Comparison of ENCODE assay signal across 8 cellular contexts in the genomic region with DNA sequence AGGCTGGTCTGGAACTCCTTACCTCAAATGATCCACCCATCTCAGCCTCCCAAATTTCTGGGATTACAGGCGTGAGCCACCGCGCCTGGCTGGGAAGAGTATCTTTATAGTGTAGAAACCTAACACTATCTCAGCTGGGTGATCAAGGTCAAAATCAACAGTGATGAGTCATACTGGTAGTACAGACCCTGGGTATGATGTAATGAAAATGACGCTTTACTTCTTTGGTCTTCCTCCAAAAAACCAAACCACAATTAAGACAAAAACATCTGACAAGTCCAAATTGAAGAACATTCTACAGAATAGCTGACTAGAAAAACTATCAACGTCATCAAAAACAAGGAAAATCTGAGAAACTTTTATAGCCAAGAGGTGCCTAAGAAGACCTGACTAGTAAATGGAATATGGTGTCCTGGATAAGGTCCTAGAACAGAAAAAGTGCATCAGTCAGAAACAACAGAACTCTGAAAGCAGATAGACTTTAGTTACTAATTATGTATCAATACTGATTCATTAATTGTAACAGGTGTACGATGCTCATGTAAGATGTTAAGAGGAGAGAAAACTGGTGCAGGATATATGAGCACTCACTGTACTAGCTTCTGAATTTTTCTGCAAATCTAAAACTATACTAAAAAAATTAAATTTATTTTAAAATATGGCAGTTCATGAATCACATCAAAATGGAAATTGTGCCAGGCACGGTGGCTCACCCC. TPM values are rescaled to one million over a fixed set of nuclear protein-coding genes. Genes with fewer than 3 reads are reported as not detected.
DNase-seq lines count a peak whose midpoint lies in the region; ATAC-seq and TF ChIP-seq lines count a peak whose summit lies in the region.

No MANE protein-coding gene starts in this region.

- H3K27me3 Mint-ChIP-seq in central memory CD8-positive, alpha-beta T cell = no peaks in the 10 kb centered on the region

- H3K9me3 ChIP-seq in WERI-Rb-1 (ENCODE audit: severe bottlenecking) = no peaks in the 10 kb centered on the region

- H3K36me3 Mint-ChIP-seq in central memory CD8-positive, alpha-beta T cell (ENCODE audit: insufficient read depth) = peaks cover 5% of the 10 kb centered on the region

- peak; percentile 34 for DNase-seq in AG08396 (ENCODE audit: low spot score)
- peak; percentile 56 for DNase-seq in NCI-H226
- DNase-seq in central memory CD8-positive, alpha-beta T cell (ENCODE audit: low spot score in 2 of 2) = peak in 1 of 2 donors; percentile 27
- DNase-seq in cardiac septum (ENCODE audit: low spot score) = no peak
- DNase-seq in DMS114 treated with DMSO at 0.1 percent for 48 hours (lab: John Stamatoyannopoulos, UW; ENCODE audit: unreplicated experiment) = no peak
- no peak for DNase-seq in WERI-Rb-1

- H3K27ac Mint-ChIP-seq in central memory CD8-positive, alpha-beta T cell (ENCODE audit: low read depth) = peak overlapping the region; percentile 64

- H3K4me3 Mint-ChIP-seq in central memory CD8-positive, alpha-beta T cell = no peak overlapping the region

- H3K36me3 ChIP-seq in WERI-Rb-1 = no peaks in the 10 kb centered on the region

- H3K27ac ChIP-seq in WERI-Rb-1 = no peak overlapping the region

- no peak overlapping the region for H3K4me3 ChIP-seq in WERI-Rb-1 (ENCODE audit: low read depth, low read length)

- intact Hi-C loops in cardiac septum (cut with DNase I) = no loop called here

- ATAC-seq in GM19351 (IDR thresholded peaks at IDR 0.05; ENCODE audit: unreplicated experiment) (peak; percentile 94), GM21423 (IDR thresholded peaks at IDR 0.05; ENCODE audit: unreplicated experiment) (no peak)
- peak; percentile 98 for ATAC-seq in central memory CD8-positive, alpha-beta T cell (replicated peaks; ENCODE audit: extremely low read depth, poor library complexity, severe bottlenecking)

- no peak for TF ChIP-seq CTCF in WERI-Rb-1 (IDR thresholded peaks at IDR 0.05; ENCODE audit: low read depth, low read length)

- H3K27me3 ChIP-seq in WERI-Rb-1 (ENCODE audit: insufficient read depth, low read depth, severe bottlenecking) = no peaks in the 10 kb centered on the region

- peaks cover 33% of the 10 kb centered on the region for H3K4me1 Mint-ChIP-seq in central memory CD8-positive, alpha-beta T cell

- H3K9me3 Mint-ChIP-seq in central memory CD8-positive, alpha-beta T cell = no peaks in the 10 kb centered on the region

RNA-seq across cellular contexts. Expression of a gene that starts 25.4 kb away (rescaled TPM):
- 26.7 TPM for total RNA-seq in cardiac septum

Comparison
In these comparisons a context has a peak if more than half of its experiments do, and no peak if none do; other contexts are left out.
1. DNase-seq: peak in AG08396 (single experiment) and NCI-H226 (single experiment); none in cardiac septum (single experiment), DMS114 treated with DMSO at 0.1 percent for 48 hours (single experiment) and WERI-Rb-1 (single experiment).